In the genomic region with DNA sequence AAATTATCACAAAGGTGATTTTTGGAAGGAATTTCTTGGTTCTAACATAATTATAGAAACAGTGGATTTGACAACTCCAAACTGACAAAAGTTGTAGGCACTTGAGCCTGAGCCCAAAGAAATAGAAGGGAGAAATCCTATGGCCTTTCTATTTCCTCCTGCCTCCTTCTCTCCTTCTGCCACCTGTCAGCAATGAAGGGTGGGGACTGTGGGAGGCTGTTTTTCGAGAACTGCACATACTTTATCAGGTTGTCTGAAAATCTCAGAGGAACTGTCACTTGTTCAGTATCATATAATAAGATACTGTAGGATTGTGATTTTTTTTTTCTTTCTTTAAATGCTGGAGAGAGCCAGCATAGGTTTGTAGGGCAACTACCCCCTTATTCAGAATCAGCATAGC, we compare ENCODE assay signal across 11 cellular contexts.
"Had no signal": no experiment of that assay in that cellular context is flagged by ENCODE, and none has a peak within 500 bp of the region (broad histone marks: within the 10 kb centered on the region; RNA-seq: fewer than 3 reads in every experiment).

No MANE protein-coding gene starts in this region.

- H3K9ac ChIP-seq: GM23248 had no signal

- ATAC-seq: GM23338, HCT116 had no signal

- H3K27ac ChIP-seq: GM23248 had no signal

- FAIRE-seq: H1, H54 had no signal

- H3K36me3 ChIP-seq: HAP-1 had no signal

- DNase-seq: GM23248, GOT3, H7, H9, HCEC 1CT, HFFc6 had no signal

- H3K9me3 ChIP-seq: HAP-1 had no signal

- H3K4me3 ChIP-seq: GM23248, GM23338, HAP-1 had no signal

- H3K4me2 ChIP-seq: GM23338 had no signal

- H2AFZ ChIP-seq: GM23248, GM23338 had no signal
